ENCODE assay signal across 16 cellular contexts in the genomic region with DNA sequence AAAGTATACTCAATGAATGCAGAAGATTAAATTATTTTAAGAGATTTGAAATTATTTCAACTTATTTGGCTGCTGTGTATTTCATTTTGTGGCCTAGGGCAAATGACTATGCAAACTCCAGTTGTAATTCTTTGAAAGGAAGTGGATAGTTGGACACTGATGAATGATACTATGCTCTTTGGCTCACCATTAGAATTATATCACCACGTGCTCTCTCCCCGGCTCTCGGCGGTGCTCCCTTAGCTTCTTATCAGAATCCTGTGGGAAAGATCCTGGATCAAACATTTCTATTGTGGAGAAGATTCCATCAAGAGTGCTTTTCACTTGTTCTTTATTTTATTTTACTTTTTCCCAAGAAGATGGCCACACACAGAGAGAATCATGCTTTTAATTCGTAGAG. TPM values are rescaled to one million over a fixed set of nuclear protein-coding genes. Genes with fewer than 3 reads are reported as not detected.
A peak's percentile ranks its signal among the peaks of the same experiment; 100 is the strongest.
DNase-seq lines count a peak whose midpoint lies in the region; FAIRE-seq and TF ChIP-seq lines count a peak whose summit lies in the region.
"Had no signal": no experiment of that assay in that cellular context is flagged by ENCODE, and none has a peak within 500 bp of the region (broad histone marks: within the 10 kb centered on the region; RNA-seq: fewer than 3 reads in every experiment).

No MANE protein-coding gene starts in this region.

- H3K27ac Mint-ChIP-seq in type B pancreatic cell: no peak overlapping the region
- H3K27ac Mint-ChIP-seq: CD14-positive monocyte; CD4-positive, alpha-beta memory T cell; GM23338 had no signal

- FAIRE-seq in urothelium cell line (lab: Jason Lieb, UNC): no peak
- FAIRE-seq: H54 had no signal

- no peak for TF ChIP-seq CTCF in type B pancreatic cell (conservative IDR thresholded peaks at IDR 0.05)

- H3K36me3 Mint-ChIP-seq in type B pancreatic cell: no peaks in the 10 kb centered on the region
- H3K36me3 Mint-ChIP-seq: CD14-positive monocyte; CD4-positive, alpha-beta memory T cell had no signal

- H3K4me1 Mint-ChIP-seq in type B pancreatic cell (ENCODE audit: unreplicated experiment): no peaks in the 10 kb centered on the region

- H3K4me3 Mint-ChIP-seq in type B pancreatic cell: no peak overlapping the region
- H3K4me3 Mint-ChIP-seq: CD14-positive monocyte; CD4-positive, alpha-beta memory T cell; GM23338 had no signal

- peak; percentile 13 for DNase-seq in COLO829 (ENCODE audit: low spot score)
- DNase-seq in OCI-M1 (lab: John Stamatoyannopoulos, UW): peak; percentile 17
- DNase-seq in ecto neural progenitor cell (ENCODE audit: low spot score): peak; percentile 2
- DNase-seq in type B pancreatic cell (ENCODE audit: extremely low spot score, unreplicated experiment): no peak
- no peak for DNase-seq in urothelium cell line (ENCODE audit: low spot score)
- no peak for DNase-seq in activated CD4-positive, alpha-beta T cell treated with anti-CD3 and anti-CD28 coated beads for 48 hours
- DNase-seq: Calu3; CD4-positive, alpha-beta memory T cell; DMS79 treated with DMSO at 0.1 percent for 48 hours; GF-D8; HCEC 1CT had no signal

- H3K27me3 Mint-ChIP-seq in type B pancreatic cell: peaks cover 33% of the 10 kb centered on the region

- H3K9me3 Mint-ChIP-seq in type B pancreatic cell: no peaks in the 10 kb centered on the region
- H3K9me3 Mint-ChIP-seq: CD14-positive monocyte; CD4-positive, alpha-beta memory T cell; GM23338 had no signal

RNA-seq across cellular contexts. Expression of a gene that starts 55.2 kb away (rescaled TPM):
- total RNA-seq in type B pancreatic cell (ENCODE audit: low replicate concordance): 0.34 and 1.2 TPM in 2 replicates
- total RNA-seq: A673; Calu3; CD4-positive, alpha-beta memory T cell; GM23338; HT1080 had no signal

Comparison
In these comparisons a context has a peak if more than half of its experiments do, and no peak if none do; other contexts are left out.
1. DNase-seq: peak in COLO829 (single experiment), OCI-M1 (single experiment) and ecto neural progenitor cell (single experiment); none in type B pancreatic cell (single experiment), urothelium cell line (single experiment) and activated CD4-positive, alpha-beta T cell treated with anti-CD3 and anti-CD28 coated beads for 48 hours (single experiment).